19 cellular contexts compared by ENCODE assay signal in the genomic region with DNA sequence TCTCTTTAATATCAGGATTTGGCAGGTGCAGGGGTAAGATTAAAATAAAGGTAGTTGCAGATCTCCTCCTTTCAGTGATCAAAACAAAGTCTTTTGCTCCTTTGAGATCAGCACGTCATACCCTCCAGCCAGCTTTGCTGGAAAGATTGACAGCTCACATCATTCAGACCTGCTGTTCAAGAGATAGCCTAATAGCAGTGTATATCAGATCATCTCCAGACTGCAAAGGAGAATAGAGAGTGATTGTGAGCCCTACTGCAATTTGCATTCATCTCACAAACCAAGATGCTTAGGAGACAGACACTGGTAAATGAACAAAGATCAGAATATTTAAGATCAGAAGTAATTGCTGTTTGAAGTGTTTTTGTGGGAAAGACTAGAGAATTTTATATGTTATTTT.
DNase-seq lines count a peak whose midpoint lies in the region; ATAC-seq and TF ChIP-seq lines count a peak whose summit lies in the region.
"Had no signal": no experiment of that assay in that cellular context is flagged by ENCODE, and none has a peak within 500 bp of the region (broad histone marks: within the 10 kb centered on the region; RNA-seq: fewer than 3 reads in every experiment).

No MANE protein-coding gene starts in this region.

- DNase-seq in Ammon's horn (ENCODE audit: low spot score) (peak; percentile 9), G401 (ENCODE audit: low spot score) (peak; percentile 4), midbrain (lab: John Stamatoyannopoulos, UW) (peak; percentile 3), NCI-H1048 (lab: John Stamatoyannopoulos, UW) (no peak)
- DNase-seq: Caco-2; CD4-positive, alpha-beta memory T cell; DMS53; GF-D8; Karpas-422; MV-4-11; NCI-H1694; NCI-H2081 treated with DMSO at 0.1 percent for 48 hours; NCI-H510A; NK-92 treated with Interleukin-12 subunit alpha and Interleukin-12 subunit beta, amount 100 ng/mL, for 24 hours; SIG-M5; T-helper 1 cell had no signal

- no peak for ATAC-seq in SK-N-SH treated with all-trans-retinoic acid at 6 μM for 48 hours
- ATAC-seq in GM19397 (IDR thresholded peaks at IDR 0.05; ENCODE audit: unreplicated experiment), result no peak
- no peak for ATAC-seq in HG03354 (IDR thresholded peaks at IDR 0.05; ENCODE audit: poor library complexity, severe bottlenecking, unreplicated experiment)

- in situ Hi-C loops in G401 (cut with HindIII; ENCODE audit: low sequenced_read_pairs), result no loop called here

TF ChIP-seq in SK-N-SH treated with all-trans-retinoic acid at 6 μM for 48 hours, 23 proteins besides CTCF, POLR2A, EP300 and RAD21:
- TF ChIP-seq ARNTL (CRISPR knock-in tag; IDR thresholded peaks at IDR 0.05; ENCODE audit: borderline replicate concordance, low read depth) (no peak), TCF4 (CRISPR knock-in tag; IDR thresholded peaks at IDR 0.05; ENCODE audit: borderline replicate concordance) (0 out of 2 replicates have a peak, but pooled peaks have one; percentile 10)
